ENCODE assay signal across 2 cellular contexts in the genomic region with DNA sequence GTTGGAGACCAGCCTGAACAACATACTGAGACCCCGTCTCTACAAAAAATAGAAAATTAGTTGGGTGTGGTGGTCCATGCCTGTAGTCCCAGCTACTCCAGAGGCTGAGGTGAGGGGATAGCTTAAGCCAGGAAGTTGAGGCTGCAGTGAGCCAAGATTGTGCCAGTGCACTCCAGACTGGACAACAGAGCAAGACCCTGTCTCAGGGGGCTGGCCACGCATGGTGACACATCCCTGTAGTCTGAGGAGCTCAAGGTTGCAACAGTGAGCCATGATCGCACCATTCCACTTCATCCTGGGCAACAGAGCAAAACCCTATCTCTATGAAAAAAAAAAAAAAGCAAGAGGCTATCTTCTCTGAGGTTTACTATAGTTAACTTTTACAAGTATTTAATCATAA.
TF ChIP-seq lines count a peak whose summit lies in the region.

No MANE protein-coding gene starts in this region.

TF ChIP-seq in WTC11, 78 proteins besides CTCF, POLR2A, EP300 and RAD21:
- TF ChIP-seq ZNF121 (CRISPR knock-in tag; IDR thresholded peaks at IDR 0.05): peak; percentile 60; the same call in 1 of the 2 replicates
- TF ChIP-seq, protein P1, sequence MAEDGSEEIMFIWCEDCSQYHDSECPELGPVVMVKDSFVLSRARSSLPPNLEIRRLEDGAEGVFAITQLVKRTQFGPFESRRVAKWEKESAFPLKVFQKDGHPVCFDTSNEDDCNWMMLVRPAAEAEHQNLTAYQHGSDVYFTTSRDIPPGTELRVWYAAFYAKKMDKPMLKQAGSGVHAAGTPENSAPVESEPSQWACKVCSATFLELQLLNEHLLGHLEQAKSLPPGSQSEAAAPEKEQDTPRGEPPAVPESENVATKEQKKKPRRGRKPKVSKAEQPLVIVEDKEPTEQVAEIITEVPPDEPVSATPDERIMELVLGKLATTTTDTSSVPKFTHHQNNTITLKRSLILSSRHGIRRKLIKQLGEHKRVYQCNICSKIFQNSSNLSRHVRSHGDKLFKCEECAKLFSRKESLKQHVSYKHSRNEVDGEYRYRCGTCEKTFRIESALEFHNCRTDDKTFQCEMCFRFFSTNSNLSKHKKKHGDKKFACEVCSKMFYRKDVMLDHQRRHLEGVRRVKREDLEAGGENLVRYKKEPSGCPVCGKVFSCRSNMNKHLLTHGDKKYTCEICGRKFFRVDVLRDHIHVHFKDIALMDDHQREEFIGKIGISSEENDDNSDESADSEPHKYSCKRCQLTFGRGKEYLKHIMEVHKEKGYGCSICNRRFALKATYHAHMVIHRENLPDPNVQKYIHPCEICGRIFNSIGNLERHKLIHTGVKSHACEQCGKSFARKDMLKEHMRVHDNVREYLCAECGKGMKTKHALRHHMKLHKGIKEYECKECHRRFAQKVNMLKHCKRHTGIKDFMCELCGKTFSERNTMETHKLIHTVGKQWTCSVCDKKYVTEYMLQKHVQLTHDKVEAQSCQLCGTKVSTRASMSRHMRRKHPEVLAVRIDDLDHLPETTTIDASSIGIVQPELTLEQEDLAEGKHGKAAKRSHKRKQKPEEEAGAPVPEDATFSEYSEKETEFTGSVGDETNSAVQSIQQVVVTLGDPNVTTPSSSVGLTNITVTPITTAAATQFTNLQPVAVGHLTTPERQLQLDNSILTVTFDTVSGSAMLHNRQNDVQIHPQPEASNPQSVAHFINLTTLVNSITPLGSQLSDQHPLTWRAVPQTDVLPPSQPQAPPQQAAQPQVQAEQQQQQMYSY (CRISPR knock-in tag; IDR thresholded peaks at IDR 0.05): no peak

TF ChIP-seq in K562, 482 proteins besides CTCF, POLR2A, EP300 and RAD21:
- TF ChIP-seq ZNF121 (CRISPR knock-in tag; conservative IDR thresholded peaks at IDR 0.05) (peak; percentile 90), POLR2AphosphoS2 (IDR thresholded peaks at IDR 0.05; ENCODE audit: low read length) (no peak)
